ENCODE assay signal across 16 cellular contexts in the genomic region with DNA sequence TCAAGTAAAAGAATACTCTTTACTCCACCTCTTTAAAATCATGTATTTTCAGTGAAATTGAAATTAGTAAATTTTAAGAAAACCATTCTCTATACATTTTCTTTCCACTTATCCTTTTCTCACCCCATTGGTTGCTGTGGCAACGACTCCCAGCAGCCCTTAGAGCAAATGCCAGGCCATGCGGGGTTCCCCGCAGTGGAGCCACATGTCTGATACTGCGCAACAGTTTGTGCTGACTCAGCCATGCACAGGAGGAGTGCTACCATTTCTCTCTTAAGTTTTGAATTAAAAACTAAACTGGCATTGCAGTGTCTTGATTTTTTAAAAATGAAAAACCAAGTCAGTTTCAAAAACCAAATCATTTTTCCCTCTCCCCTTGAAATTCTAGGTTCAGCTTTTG.
DNase-seq lines count a peak whose midpoint lies in the region; ATAC-seq and TF ChIP-seq lines count a peak whose summit lies in the region.
"Had no signal": no experiment of that assay in that cellular context is flagged by ENCODE, and none has a peak within 500 bp of the region (broad histone marks: within the 10 kb centered on the region; RNA-seq: fewer than 3 reads in every experiment).

No MANE protein-coding gene starts in this region.

- H3K36me3 ChIP-seq in fibroblast of lung (ENCODE audit: control insufficient read depth, insufficient read depth, low read length) (no peaks in the 10 kb centered on the region), transverse colon (no peaks in the 10 kb centered on the region)
- H3K36me3 ChIP-seq: sigmoid colon, SJSA1, tibial nerve had no signal

- H3K4me3 ChIP-seq in fibroblast of lung (replicated peaks in 1 of 4; ENCODE audit: control extremely low read depth in 1 of 4, insufficient read depth in 1 of 4, low read depth in 3 of 4, low read length in 4 of 4) (no peak overlapping the region), transverse colon (no peak overlapping the region)
- H3K4me3 ChIP-seq: sigmoid colon, SJSA1, tibial nerve had no signal

- H3K4me1 ChIP-seq in fibroblast of lung (ENCODE audit: control insufficient read depth, extremely low read depth, insufficient read depth, low read length) (no peaks in the 10 kb centered on the region), transverse colon (no peaks in the 10 kb centered on the region)
- H3K4me1 ChIP-seq: sigmoid colon, SJSA1, tibial nerve had no signal

- H3K9me3 ChIP-seq in fibroblast of lung (ENCODE audit: control insufficient read depth, insufficient read depth, low read depth, low read length) (no peaks in the 10 kb centered on the region), transverse colon (no peaks in the 10 kb centered on the region)
- H3K9me3 ChIP-seq: sigmoid colon, SJSA1, tibial nerve had no signal

- no peak for TF ChIP-seq POLR2A in transverse colon (IDR thresholded peaks at IDR 0.05)

- TF ChIP-seq CTCF in fibroblast of lung (conservative IDR thresholded peaks at IDR 0.05 in 1 of 2, IDR thresholded peaks at IDR 0.05 in 1 of 2; ENCODE audit: low read depth in 1 of 2, low read length in 2 of 2) (no peak), transverse colon (IDR thresholded peaks at IDR 0.05) (no peak)

- peak; percentile 72 for DNase-seq in NK-92 treated with Interleukin-12 subunit alpha and Interleukin-12 subunit beta, amount 100 ng/mL, for 24 hours (lab: John Stamatoyannopoulos, UW)
- DNase-seq in NK-92 (lab: John Stamatoyannopoulos, UW; ENCODE audit: unreplicated experiment) (no peak), OCI-M1 (lab: John Stamatoyannopoulos, UW) (peak; percentile 38), fibroblast of lung (ENCODE audit: low read depth in 2 of 2) (peak; percentile 2 to 34), pons (ENCODE audit: low spot score) (peak; percentile 21), transverse colon (no peak), anterior cingulate cortex (lab: John Stamatoyannopoulos, UW) (no peak)
- DNase-seq: DMS153, immature natural killer cell, NCI-H1436 treated with DMSO at 0.1 percent for 48 hours, NCI-H82, sigmoid colon had no signal

- no peaks in the 10 kb centered on the region for H4K20me1 ChIP-seq in fibroblast of lung (ENCODE audit: control insufficient read depth, extremely low read depth, insufficient read depth, low read length)

- H3K9ac ChIP-seq in fibroblast of lung (ENCODE audit: insufficient read depth, low read length) = no peak overlapping the region

- no peak for TF ChIP-seq EP300 in transverse colon (IDR thresholded peaks at IDR 0.05; ENCODE audit: low read depth)

- in situ Hi-C loops in transverse colon (cut with MboI; ENCODE audit: low pct_ligation_motif_present in 1 of 4, low pct_unique_long_range_greater_than_20kb in 1 of 4, low sequenced_read_pairs in 3 of 4) = no loop called here

- H3K27ac ChIP-seq in fibroblast of lung (ENCODE audit: insufficient read depth, low read length) (no peak overlapping the region), transverse colon (no peak overlapping the region)
- H3K27ac ChIP-seq: sigmoid colon, SJSA1, tibial nerve had no signal

- 92 to 100% methylated on average over 1 to 4 of the region's 4 CpGs for WGBS in transverse colon (ENCODE audit: low coverage in 1 of 2), 2 donors

- ATAC-seq in GM21390 (IDR thresholded peaks at IDR 0.05; ENCODE audit: unreplicated experiment) = no peak
- ATAC-seq: esophagus mucosa had no signal

- H3K79me2 ChIP-seq in fibroblast of lung (ENCODE audit: control insufficient read depth, insufficient read depth, low read length) = no peaks in the 10 kb centered on the region

- H3K27me3 ChIP-seq in fibroblast of lung (ENCODE audit: control insufficient read depth, insufficient read depth, low read length) (no peaks in the 10 kb centered on the region), transverse colon (no peaks in the 10 kb centered on the region)
- H3K27me3 ChIP-seq: sigmoid colon, SJSA1, tibial nerve had no signal

- H2AFZ ChIP-seq in fibroblast of lung (ENCODE audit: low read length) = no peak overlapping the region

- intact Hi-C loops in transverse colon (cut with DNase I; ENCODE audit: low total_unique reads) = no loop called here

- no peak overlapping the region for H3K4me2 ChIP-seq in fibroblast of lung (ENCODE audit: extremely low read depth, insufficient read depth, low read length)

Comparison
In these comparisons a context has a peak if more than half of its experiments do, and no peak if none do; other contexts are left out.
1. DNase-seq: peak in NK-92 treated with Interleukin-12 subunit alpha and Interleukin-12 subunit beta, amount 100 ng/mL, for 24 hours (single experiment), OCI-M1 (single experiment), fibroblast of lung (2 of 2) and pons (single experiment); none in NK-92 (single experiment), transverse colon (single experiment) and anterior cingulate cortex (0 of 58).